In the genomic region with DNA sequence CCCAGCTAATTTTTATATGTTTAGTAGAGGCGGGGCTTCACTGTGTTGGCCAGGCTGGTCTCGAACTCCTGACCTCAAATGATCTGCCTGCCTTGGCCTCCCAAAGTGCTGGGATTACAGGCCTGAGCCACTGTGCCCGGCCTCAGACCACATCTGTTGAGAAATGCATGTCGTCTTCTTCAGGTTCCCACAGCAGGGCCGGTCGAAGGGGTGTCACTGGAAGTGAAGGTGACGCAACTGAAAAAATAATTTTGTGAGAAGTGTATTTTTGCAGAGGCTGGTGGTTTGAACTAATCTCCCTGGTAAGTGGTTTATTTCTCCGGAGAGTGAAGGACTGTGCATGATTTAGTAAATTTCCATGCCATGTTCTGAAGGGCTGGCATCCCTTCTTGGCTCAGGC, we compare ENCODE assay signal across 21 cellular contexts. TPM values are rescaled to one million over a fixed set of nuclear protein-coding genes. Genes with fewer than 3 reads are reported as not detected.
"Had no signal": no experiment of that assay in that cellular context is flagged by ENCODE, and none has a peak within 500 bp of the region (broad histone marks: within the 10 kb centered on the region; RNA-seq: fewer than 3 reads in every experiment).

No MANE protein-coding gene starts in this region.

- H3K36me3 ChIP-seq: ascending aorta, brain microvascular endothelial cell, lower lobe of right lung, right lobe of liver, tibial artery had no signal

- DNase-seq: activated CD4-positive, alpha-beta T cell treated with anti-CD3 and anti-CD28 coated beads, Interleukin-2, amount 10 ng/mL, durations not matched to agents 7 days and 5 days; activated CD8-positive, alpha-beta T cell treated with anti-CD3 and anti-CD28 coated beads for 36 hours; activated gamma-delta T cell; brain microvascular endothelial cell; caudate nucleus; effector memory CD4-positive, alpha-beta T cell; glutamatergic neuron; immature natural killer cell; lower lobe of right lung; mesendoderm; mucosa of descending colon; nephron progenitor cell; right lobe of liver; small intestine; stimulated activated CD4-positive, alpha-beta T cell treated with anti-CD3 and anti-CD28 coated beads, Interleukin-2, amount 100 ng/mL, for 24 hours; stimulated activated naive CD8-positive, alpha-beta T cell treated with anti-CD3 and anti-CD28 coated beads, Interleukin-15, amount 100 ng/mL, for 72 hours; tibial artery had no signal

- H3K4me3 ChIP-seq: ascending aorta, hepatocyte, lower lobe of right lung, mucosa of descending colon, right lobe of liver, tibial artery had no signal

- H3K9me3 ChIP-seq: ascending aorta, lower lobe of right lung, mucosa of descending colon, right lobe of liver, tibial artery had no signal

- H3K4me1 ChIP-seq: lower lobe of right lung, right lobe of liver had no signal

- H3K27ac ChIP-seq: ascending aorta, brain microvascular endothelial cell, hepatocyte, lower lobe of right lung, right lobe of liver, tibial artery had no signal

RNA-seq across cellular contexts. Expression of gene IL34, which starts 33.4 kb away (rescaled TPM):
- total RNA-seq: activated CD4-positive, alpha-beta T cell treated with anti-CD3 and anti-CD28 coated beads, Interleukin-2, amount 10 ng/mL, durations not matched to agents 7 days and 5 days; activated CD8-positive, alpha-beta T cell treated with anti-CD3 and anti-CD28 coated beads for 36 hours; activated naive CD4-positive, alpha-beta T cell treated with anti-CD3 and anti-CD28 coated beads, Interleukin-2, amount 50 U/mL, for 72 hours; activated T-helper 1 cell treated with anti-CD3 and anti-CD28 coated beads, Interleukin-12 subunit alpha, Interleukin-12 subunit beta, Interleukin-2, Interleukin-4 antibody, amounts not matched to agents 30 ng/mL and 10 ng/mL and 1 ng/mL, durations not matched to agents 14 hours and 24 hours and 36 hours had no signal
